In genomic region chr13:97802213-97802612, GRCh38 we compare ENCODE assay signal across 22 cellular contexts.
"Had no signal": no experiment of that assay in that cellular context is flagged by ENCODE, and none has a peak within 500 bp of the region (broad histone marks: within the 10 kb centered on the region; RNA-seq: fewer than 3 reads in every experiment).

No MANE protein-coding gene starts in this region.

- DNase-seq: Karpas-422, KG1, MG63, NCI-H1092, NCI-H1105 treated with DMSO at 0.1 percent for 48 hours, NCI-H1417 treated with DMSO at 0.1 percent for 48 hours, NCI-H146, NCI-H1694 treated with DMSO at 0.1 percent for 48 hours, NCI-H1930, NCI-H2081, NCI-H2171, NCI-H226, NCI-H446, NCI-H510A, NCI-H524 treated with DMSO at 0.1 percent for 48 hours, NCI-H69, NCI-H774, PC-3, SHP77, SK-N-SH had no signal

- H3K27ac ChIP-seq: HL-60, RWPE1 had no signal

- H3K4me2 ChIP-seq: SK-N-SH had no signal

- H3K9ac ChIP-seq: SK-N-SH had no signal

- H3K4me3 ChIP-seq: MG63 had no signal

- H3K36me3 ChIP-seq: MG63 had no signal
